In the genomic region with DNA sequence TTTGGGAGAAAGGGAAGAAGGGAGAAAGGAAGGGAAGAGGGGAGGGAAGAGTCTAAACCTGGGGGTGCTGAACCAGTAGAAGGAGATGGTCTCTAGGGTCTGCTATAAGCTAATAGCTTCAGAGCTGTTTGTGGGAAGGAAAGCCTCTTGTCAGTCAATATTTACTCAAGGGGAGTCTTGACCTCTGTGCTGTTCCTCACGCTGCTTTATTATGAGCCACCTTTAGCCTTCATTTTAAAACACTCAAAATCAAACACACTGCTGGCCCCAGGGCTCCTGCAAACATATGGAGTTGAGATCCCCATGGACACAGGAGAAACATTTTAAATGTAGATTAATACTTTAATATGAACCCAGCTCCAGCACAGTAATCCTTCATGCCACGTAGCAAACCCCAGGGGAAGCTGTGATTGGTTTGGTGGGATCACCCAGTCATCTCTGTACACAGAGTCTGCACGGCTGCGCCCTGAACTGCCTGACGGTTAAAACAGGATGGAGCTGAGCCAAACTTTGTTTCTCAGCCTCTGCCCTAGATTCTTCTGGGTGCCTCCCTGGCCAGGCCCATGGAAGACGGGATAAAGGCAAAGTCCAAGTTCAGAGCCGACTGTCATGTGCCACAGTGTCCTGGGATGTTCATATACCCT, we compare ENCODE assay signal across 11 cellular contexts. TPM values are rescaled to one million over a fixed set of nuclear protein-coding genes. Genes with fewer than 3 reads are reported as not detected.
DNase-seq lines count a peak whose midpoint lies in the region; ATAC-seq, FAIRE-seq and TF ChIP-seq lines count a peak whose summit lies in the region.
"Had no signal": no experiment of that assay in that cellular context is flagged by ENCODE, and none has a peak within 500 bp of the region (broad histone marks: within the 10 kb centered on the region; RNA-seq: fewer than 3 reads in every experiment).

No MANE protein-coding gene starts in this region.

- TF ChIP-seq POLR2A in GM12892 (IDR thresholded peaks at IDR 0.05; ENCODE audit: low read depth, low read length), result no peak
- no peak for TF ChIP-seq POLR2A in HepG2 (IDR thresholded peaks at IDR 0.05; ENCODE audit: insufficient read depth in 1 of 2, low read depth in 2 of 2, low read length in 2 of 2)

- CTCF ChIA-PET in activated CD4-positive, alpha-beta memory T cell treated with anti-CD3 and anti-CD28 coated beads, Interleukin-2, amount 10 ng/mL, durations not matched to agents 7 days and 5 days (lab: Charles Lee), result no interaction called here
- CTCF ChIA-PET in HepG2 (lab: Yijun Ruan, JAX; ENCODE audit: low intra/inter-chr PET ratio, low total read pairs), result no interaction called here

- H3K27me3 ChIP-seq in HepG2 (ENCODE audit: control insufficient read depth in 1 of 2, insufficient read depth in 2 of 2, low read length in 2 of 2) (no peaks in the 10 kb centered on the region), H7 (ENCODE audit: control insufficient read depth, insufficient read depth, low read length) (no peaks in the 10 kb centered on the region)
- H3K27me3 ChIP-seq: SJSA1 had no signal

- H3K9me3 Mint-ChIP-seq in activated CD4-positive, alpha-beta memory T cell treated with anti-CD3 and anti-CD28 coated beads, Interleukin-2, amount 10 ng/mL, durations not matched to agents 7 days and 5 days, result no peaks in the 10 kb centered on the region

- TF ChIP-seq CTCF in HepG2 (CRISPR knock-in tag; IDR thresholded peaks at IDR 0.05), result no peak

- no peaks in the 10 kb centered on the region for H3K79me2 ChIP-seq in HepG2 (ENCODE audit: insufficient read depth, low read length)

- H3K9ac ChIP-seq in HepG2 (ENCODE audit: insufficient read depth, low read depth, low read length), result no peak overlapping the region
- H3K9ac ChIP-seq: KMS-11 had no signal

- no peak overlapping the region for H3K4me3 Mint-ChIP-seq in activated CD4-positive, alpha-beta memory T cell treated with anti-CD3 and anti-CD28 coated beads, Interleukin-2, amount 10 ng/mL, durations not matched to agents 7 days and 5 days

- no peaks in the 10 kb centered on the region for H3K9me3 ChIP-seq in HepG2 (ENCODE audit: low read length)
- H3K9me3 ChIP-seq: SJSA1 had no signal

- H3K27ac ChIP-seq in HepG2 (ENCODE audit: extremely low read length, insufficient read depth, low read length), result peak overlapping the region; percentile 33
- H3K27ac ChIP-seq: KMS-11, SJSA1 had no signal

- peaks cover 3% of the 10 kb centered on the region for H3K27me3 Mint-ChIP-seq in activated CD4-positive, alpha-beta memory T cell treated with anti-CD3 and anti-CD28 coated beads, Interleukin-2, amount 10 ng/mL, durations not matched to agents 7 days and 5 days

- peak overlapping the region; percentile 55 for H3K4me2 ChIP-seq in HepG2 (ENCODE audit: low read depth, low read length)
- H3K4me2 ChIP-seq: KMS-11 had no signal

- H3K4me3 ChIP-seq in HepG2 (replicated peaks in 1 of 3; ENCODE audit: insufficient read depth in 1 of 3, low read depth in 2 of 3, low read length in 3 of 3) (peak overlapping the region in 1 of 3 experiments; percentile 13; a peak in 2 of 6 replicates), H7 (ENCODE audit: insufficient read depth, low read depth, low read length) (no peak overlapping the region)
- H3K4me3 ChIP-seq: SJSA1 had no signal

- no peaks in the 10 kb centered on the region for H4K20me1 ChIP-seq in HepG2 (ENCODE audit: insufficient read depth, low read length)

- H3K27ac Mint-ChIP-seq in activated CD4-positive, alpha-beta memory T cell treated with anti-CD3 and anti-CD28 coated beads, Interleukin-2, amount 10 ng/mL, durations not matched to agents 7 days and 5 days, result no peak overlapping the region

- WGBS in HepG2 (ENCODE audit: low lambda C conversion rate), result 0% methylated on average over 5 of the region's 7 CpGs

- H3K36me3 Mint-ChIP-seq in activated CD4-positive, alpha-beta memory T cell treated with anti-CD3 and anti-CD28 coated beads, Interleukin-2, amount 10 ng/mL, durations not matched to agents 7 days and 5 days (ENCODE audit: low read depth), result no peaks in the 10 kb centered on the region

- intact Hi-C loops in HepG2 (cut with micrococcal nuclease; ENCODE audit: unreplicated experiment), result no loop called here

- in situ Hi-C loops in HepG2 (cut with HindIII; ENCODE audit: extremely low pct_ligation_motif_present, low pct_unique_long_range_greater_than_20kb), result no loop called here

- FAIRE-seq in GM12892 (lab: Jason Lieb, UNC), result peak; percentile 64
- FAIRE-seq in HepG2 (lab: Jason Lieb, UNC), result peak; percentile 77

- peaks cover 21% of the 10 kb centered on the region for H3K4me1 Mint-ChIP-seq in activated CD4-positive, alpha-beta memory T cell treated with anti-CD3 and anti-CD28 coated beads, Interleukin-2, amount 10 ng/mL, durations not matched to agents 7 days and 5 days

- DNase-seq in Ammon's horn (ENCODE audit: low spot score) (peak; percentile 23), GM12892 (ENCODE audit: insufficient read length) (no peak), HepG2 (ENCODE audit: low spot score) (peak; percentile 68), HUDEP-2 (lab: John Stamatoyannopoulos, UW; ENCODE audit: unreplicated experiment in 76 of 76) (no peak), H7 (no peak)
- DNase-seq in activated CD4-positive, alpha-beta memory T cell treated with anti-CD3 and anti-CD28 coated beads, Interleukin-2, amount 10 ng/mL, durations not matched to agents 7 days and 5 days, result peak; percentile 31

- TF ChIP-seq RAD21 in HepG2 (CRISPR knock-in tag; IDR thresholded peaks at IDR 0.05), result no peak

- TF ChIP-seq EP300 in HepG2 (IDR thresholded peaks at IDR 0.05; ENCODE audit: low read depth in 2 of 2, low read length in 2 of 2) (0 out of 4 replicates have a peak, but pooled peaks of 1 of the 2 experiments have one; percentile 11), HepG2 (CRISPR knock-in tag; IDR thresholded peaks at IDR 0.05; ENCODE audit: borderline replicate concordance) (no peak)

- H3K36me3 ChIP-seq in HepG2 (replicated peaks in 1 of 2; ENCODE audit: control insufficient read depth in 1 of 2, insufficient read depth in 2 of 2, low read length in 2 of 2) (no peaks in the 10 kb centered on the region), H7 (replicated peaks; ENCODE audit: control insufficient read depth, insufficient read depth, low read length) (no peaks in the 10 kb centered on the region)
- H3K36me3 ChIP-seq: SJSA1 had no signal

- POLR2A ChIA-PET in activated CD4-positive, alpha-beta memory T cell treated with anti-CD3 and anti-CD28 coated beads, Interleukin-2, amount 10 ng/mL, durations not matched to agents 7 days and 5 days (lab: Charles Lee), result no interaction called here
- POLR2A ChIA-PET in HepG2 (lab: Yijun Ruan, JAX), result no interaction called here

- peaks cover 21% of the 10 kb centered on the region for H3K4me1 ChIP-seq in HepG2 (ENCODE audit: insufficient read depth, low read length)

- no peak overlapping the region for H2AFZ ChIP-seq in HepG2 (ENCODE audit: low read length)

- no TSS peak for BruUV-seq in HepG2 (replicated peaks; lab: Mats Ljungman, UMichigan)

- peak; percentile 89 for ATAC-seq in HepG2
- no peak for ATAC-seq in GM21526 (IDR thresholded peaks at IDR 0.05; ENCODE audit: low FRiP score, unreplicated experiment)
- ATAC-seq in HG03378 (IDR thresholded peaks at IDR 0.05; ENCODE audit: unreplicated experiment), result no peak

TF ChIP-seq in HepG2, 621 proteins besides CTCF, POLR2A, EP300 and RAD21 (continues in another document):
- TF ChIP-seq, protein P1, sequence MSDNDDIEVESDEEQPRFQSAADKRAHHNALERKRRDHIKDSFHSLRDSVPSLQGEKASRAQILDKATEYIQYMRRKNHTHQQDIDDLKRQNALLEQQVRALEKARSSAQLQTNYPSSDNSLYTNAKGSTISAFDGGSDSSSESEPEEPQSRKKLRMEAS (IDR thresholded peaks at IDR 0.05), result peak; percentile 15; the same call in 1 of the 2 replicates
- no peak for TF ChIP-seq SIN3B (IDR thresholded peaks at IDR 0.05; ENCODE audit: low read length)
- TF ChIP-seq PITX1 (CRISPR knock-in tag; IDR thresholded peaks at IDR 0.05), result peak; percentile 46; the same call in 1 of the 2 replicates
- no peak for TF ChIP-seq EEA1 (CRISPR knock-in tag; IDR thresholded peaks at IDR 0.05; ENCODE audit: borderline replicate concordance)
- no peak for TF ChIP-seq ZNF782 (CRISPR knock-in tag; IDR thresholded peaks at IDR 0.05; ENCODE audit: borderline replicate concordance)
- TF ChIP-seq ZNF33B (CRISPR knock-in tag; IDR thresholded peaks at IDR 0.05), result no peak
- TF ChIP-seq ZNF282 (IDR thresholded peaks at IDR 0.05; ENCODE audit: partially characterized antibody), result no peak
- TF ChIP-seq EED (CRISPR knock-in tag; IDR thresholded peaks at IDR 0.05), result no peak
- no peak for TF ChIP-seq HOXA7 (CRISPR knock-in tag; IDR thresholded peaks at IDR 0.05)
- TF ChIP-seq KLF13 (CRISPR knock-in tag; IDR thresholded peaks at IDR 0.05), result no peak
- TF ChIP-seq NCOA1 (CRISPR knock-in tag; IDR thresholded peaks at IDR 0.05), result no peak

RNA-seq across cellular contexts. Expression of gene VWA5B1, which starts 40.2 kb away (rescaled TPM):
- polyA plus RNA-seq in GM12892 (2012; ENCODE audit: missing spikeins), result not detected
- total RNA-seq in activated CD4-positive, alpha-beta memory T cell treated with anti-CD3 and anti-CD28 coated beads, Interleukin-2, amount 10 ng/mL, durations not matched to agents 7 days and 5 days, result not detected
- total RNA-seq in HepG2 (2016; rRNA removed; fragmentation: Illumina TruSeq; extraction: Trizol), result not detected in 2 replicates
- total RNA-seq in HepG2 (2016; cell fraction: cytosol; rRNA removed; fragmentation: Illumina TruSeq; extraction: Trizol; ENCODE audit: low read depth), result not detected in 2 replicates
- not detected in 2 replicates for total RNA-seq in HepG2 (2016; cell fraction: insoluble cytoplasmic fraction; rRNA removed; fragmentation: Illumina TruSeq; extraction: Trizol)
- total RNA-seq in HepG2 (2016; cell fraction: membrane; rRNA removed; fragmentation: Illumina TruSeq; extraction: Trizol), result not detected in 2 replicates
- total RNA-seq in HepG2 (2016; cell fraction: nucleus; rRNA removed; fragmentation: Illumina TruSeq; extraction: Trizol), result not detected in 2 replicates
- polyA plus RNA-seq in HepG2 (2011; rRNA removed), result not detected in 2 replicates
- polyA plus RNA-seq in HepG2 (2011; cell fraction: cytosol; rRNA removed), result not detected in 2 replicates
- not detected in 2 replicates for polyA plus RNA-seq in HepG2 (2011; cell fraction: nucleus; rRNA removed)
- not detected in 2 replicates for polyA plus RNA-seq in HepG2 (2012)
- polyA plus RNA-seq in HepG2 (2016; cell fraction: cytosol; fragmentation: Illumina TruSeq; extraction: Trizol; ENCODE audit: low read depth), result not detected in 2 replicates
- not detected in 2 replicates for polyA plus RNA-seq in HepG2 (2016; cell fraction: insoluble cytoplasmic fraction; fragmentation: Illumina TruSeq; extraction: Trizol; ENCODE audit: low read depth)
- not detected in 2 replicates for polyA plus RNA-seq in HepG2 (2016; cell fraction: membrane; fragmentation: Illumina TruSeq; extraction: Trizol; ENCODE audit: low read depth)
- not detected in 2 replicates for polyA plus RNA-seq in HepG2 (2016; cell fraction: nucleus; fragmentation: Illumina TruSeq; extraction: Trizol; ENCODE audit: insufficient read depth, low read depth)
- not detected in 2 replicates for polyA minus RNA-seq in HepG2 (2011; rRNA and poly(A)+ RNA removed; ENCODE audit: low replicate concordance)
- not detected in 2 replicates for polyA minus RNA-seq in HepG2 (2011; cell fraction: cytosol; rRNA and poly(A)+ RNA removed)
- not detected in 2 replicates for polyA minus RNA-seq in HepG2 (2011; cell fraction: nucleus; rRNA and poly(A)+ RNA removed)
- total RNA-seq in H7 (2014; rRNA removed; shearing (Covaris generic)), result 0.10 and 0.26 TPM in 2 replicates
- total RNA-seq: dermis microvascular lymphatic vessel endothelial cell, SJSA1 had no signal

Comparison
In these comparisons a context has a peak if more than half of its experiments do, and no peak if none do; other contexts are left out.
1. DNase-seq: peak in Ammon's horn (single experiment), activated CD4-positive, alpha-beta memory T cell treated with anti-CD3 and anti-CD28 coated beads, Interleukin-2, amount 10 ng/mL, durations not matched to agents 7 days and 5 days (single experiment) and HepG2 (single experiment); none in GM12892 (single experiment), HUDEP-2 (0 of 76) and H7 (single experiment).